Comparison of ENCODE assay signal across 28 cellular contexts in the genomic region with DNA sequence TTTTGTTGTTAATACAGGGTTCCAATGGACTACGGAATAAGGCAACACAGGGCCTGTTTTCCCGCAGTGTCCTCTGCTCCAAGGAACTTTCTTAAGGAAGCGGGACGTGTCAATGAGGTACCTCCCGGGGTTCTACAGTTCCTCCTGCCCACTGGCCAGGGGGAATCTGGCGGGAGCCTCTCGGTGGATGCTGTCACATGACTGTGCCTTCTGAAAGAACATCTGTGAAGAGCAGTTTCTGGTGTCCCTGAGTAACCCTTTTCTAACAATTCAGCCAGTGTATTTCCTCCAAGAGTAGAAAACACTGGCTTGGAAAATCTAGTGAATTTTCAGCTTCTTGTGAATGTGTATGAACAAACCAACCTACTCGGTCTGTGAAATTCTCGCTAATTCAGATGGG. TPM values are rescaled to one million over a fixed set of nuclear protein-coding genes. Genes with fewer than 3 reads are reported as not detected.
DNase-seq lines count a peak whose midpoint lies in the region; ATAC-seq and TF ChIP-seq lines count a peak whose summit lies in the region.
"Had no signal": no experiment of that assay in that cellular context is flagged by ENCODE, and none has a peak within 500 bp of the region (broad histone marks: within the 10 kb centered on the region; RNA-seq: fewer than 3 reads in every experiment).

No MANE protein-coding gene starts in this region.

- H3K27me3 ChIP-seq in neuronal stem cell (ENCODE audit: control insufficient read depth in 3 of 3, insufficient read depth in 3 of 3, low read depth in 1 of 3, low read length in 3 of 3) (no peaks in the 10 kb centered on the region), gastroesophageal sphincter (no peaks in the 10 kb centered on the region)
- H3K27me3 ChIP-seq: BLaER1 treated with 17β-estradiol and CSF1 and Interleukin-3, amounts not matched to agents 10 nM and 100 nM; esophagus muscularis mucosa; hepatocyte; testis had no signal

- no peak overlapping the region for H2BK120ac ChIP-seq in neuronal stem cell (ENCODE audit: low read depth, low read length)

- no peak for TF ChIP-seq CTCF in gastroesophageal sphincter (IDR thresholded peaks at IDR 0.05)

- DNase-seq in amygdala (lab: John Stamatoyannopoulos, UW) (peak in 52 of 56 donors; percentile 10 to 82 (median 58)), globus pallidus (ENCODE audit: low spot score) (peak; percentile 93), neuronal stem cell (ENCODE audit: low spot score) (no peak), NOMO-1 (lab: John Stamatoyannopoulos, UW; ENCODE audit: unreplicated experiment in 2 of 2) (no peak)
- DNase-seq in activated CD4-positive, CD25-positive, alpha-beta regulatory T cell treated with anti-CD3 and anti-CD28 coated beads, Interleukin-2, amount 50 U/mL, for 72 hours, result no peak
- DNase-seq: activated CD4-positive, alpha-beta T cell treated with anti-CD3 and anti-CD28 coated beads for 4 hours; activated naive CD8-positive, alpha-beta T cell treated with anti-CD3 and anti-CD28 coated beads for 36 hours; COR-L47; dermis blood vessel endothelial cell; foreskin fibroblast; GDM1; Kasumi-1; mesenchymal stem cell; NCI-H1436 treated with DMSO at 0.1 percent for 48 hours; NCI-H2081 treated with DMSO at 0.1 percent for 48 hours; NCI-H345; NCI-H69; Right ventricle myocardium superior; stimulated activated CD4-positive, alpha-beta T cell treated with anti-CD3 and anti-CD28 coated beads, Interleukin-4, amount 100 ng/mL, for 4 hours; testis had no signal

- no peak overlapping the region for H3K18ac ChIP-seq in neuronal stem cell (ENCODE audit: low read length)

- no peak overlapping the region for H3K9ac ChIP-seq in neuronal stem cell (ENCODE audit: low read depth, low read length, poor library complexity)
- H3K9ac ChIP-seq: BLaER1 treated with 17β-estradiol and CSF1 and Interleukin-3, amounts not matched to agents 10 nM and 100 nM had no signal

- H4K91ac ChIP-seq in neuronal stem cell (ENCODE audit: low read depth, low read length, poor library complexity), result no peak overlapping the region

- H3K4me2 ChIP-seq in neuronal stem cell (ENCODE audit: insufficient read depth, low read length, poor library complexity, severe bottlenecking), result no peak overlapping the region
- H3K4me2 ChIP-seq: BLaER1 treated with 17β-estradiol and CSF1 and Interleukin-3, amounts not matched to agents 10 nM and 100 nM; hepatocyte had no signal

- no CpG with 5 or more reads among the region's 9 CpGs for WGBS in neuronal stem cell (ENCODE audit: extremely low coverage in 2 of 2, insufficient read length in 2 of 2, insufficient replicate concordance in 1 of 2), 2 donors
- WGBS in gastroesophageal sphincter (ENCODE audit: low coverage in 1 of 2), 2 donors, result 73 to 92% methylated on average over 3 to 9 of the region's 9 CpGs

- no peaks in the 10 kb centered on the region for H3K36me3 ChIP-seq in neuronal stem cell (replicated peaks in 1 of 2; ENCODE audit: control insufficient read depth in 2 of 2, insufficient read depth in 2 of 2, low read length in 2 of 2)
- peaks cover 0 to 10% of the 10 kb centered on the region in 2 donors for H3K36me3 ChIP-seq in gastroesophageal sphincter
- H3K36me3 ChIP-seq: BLaER1 treated with 17β-estradiol and CSF1 and Interleukin-3, amounts not matched to agents 10 nM and 100 nM had no signal

- no peak overlapping the region for H4K8ac ChIP-seq in neuronal stem cell (ENCODE audit: low read depth, low read length)

- no peak overlapping the region for H2BK5ac ChIP-seq in neuronal stem cell (ENCODE audit: low read length)

- no peak overlapping the region for H2BK15ac ChIP-seq in neuronal stem cell (ENCODE audit: low read length)

- H3K23ac ChIP-seq in neuronal stem cell (ENCODE audit: low read depth, low read length, poor library complexity), result no peak overlapping the region

- no peak for TF ChIP-seq POLR2A in gastroesophageal sphincter (IDR thresholded peaks at IDR 0.05)

- H3K27ac ChIP-seq in neuronal stem cell (replicated peaks; ENCODE audit: low read length), result no peak overlapping the region
- peak overlapping the region; percentile 85 for H3K27ac ChIP-seq in temporal lobe (ENCODE audit: low read depth, low read length)
- peak overlapping the region in 1 of 4 donors; percentile 5 for H3K27ac ChIP-seq in gastroesophageal sphincter
- H3K27ac ChIP-seq: BLaER1 treated with 17β-estradiol and CSF1 and Interleukin-3, amounts not matched to agents 10 nM and 100 nM; hepatocyte; testis had no signal

- H3K4ac ChIP-seq in neuronal stem cell (ENCODE audit: low read length), result no peak overlapping the region

- peak overlapping the region; percentile 66 for H2AFZ ChIP-seq in neuronal stem cell (ENCODE audit: low read length)
- H2AFZ ChIP-seq: hepatocyte had no signal

- H3K4me3 ChIP-seq in neuronal stem cell (ENCODE audit: low read length in 2 of 2) (no peak overlapping the region), gastroesophageal sphincter (no peak overlapping the region)
- H3K4me3 ChIP-seq: BLaER1 treated with 17β-estradiol and CSF1 and Interleukin-3, amounts not matched to agents 10 nM and 100 nM; esophagus muscularis mucosa; hepatocyte; testis had no signal

- no peak for TF ChIP-seq EP300 in gastroesophageal sphincter (IDR thresholded peaks at IDR 0.05)

- H3K79me1 ChIP-seq in neuronal stem cell (ENCODE audit: low read depth, low read length), result no peaks in the 10 kb centered on the region

- ATAC-seq in HG03135 (IDR thresholded peaks at IDR 0.05; ENCODE audit: unreplicated experiment) (no peak), gastroesophageal sphincter (no peak)
- ATAC-seq: HCT116, left lobe of liver had no signal

- H2BK12ac ChIP-seq in neuronal stem cell (ENCODE audit: low read length), result no peak overlapping the region

- peaks cover 0 to 7% of the 10 kb centered on the region in 2 donors for H3K4me1 ChIP-seq in neuronal stem cell (ENCODE audit: control insufficient read depth in 2 of 2, insufficient read depth in 1 of 2, low read depth in 1 of 2, low read length in 2 of 2)
- no peaks in the 10 kb centered on the region for H3K4me1 ChIP-seq in gastroesophageal sphincter
- H3K4me1 ChIP-seq: esophagus muscularis mucosa, testis had no signal

- H3K14ac ChIP-seq in neuronal stem cell (ENCODE audit: low read length), result no peak overlapping the region

- no peak overlapping the region for H2AK5ac ChIP-seq in neuronal stem cell (ENCODE audit: low read depth, low read length)

- no peaks in the 10 kb centered on the region for H3K9me3 ChIP-seq in neuronal stem cell (replicated peaks in 1 of 2; ENCODE audit: control insufficient read depth in 2 of 2, insufficient read depth in 1 of 2, low read depth in 1 of 2, low read length in 2 of 2)
- H3K9me3 ChIP-seq in gastroesophageal sphincter, result no peaks in the 10 kb centered on the region
- H3K9me3 ChIP-seq: BLaER1 treated with 17β-estradiol and CSF1 and Interleukin-3, amounts not matched to agents 10 nM and 100 nM; esophagus muscularis mucosa; testis had no signal

RNA-seq across cellular contexts. Expression of a gene that starts 32.7 kb away (rescaled TPM):
- polyA plus RNA-seq in neuronal stem cell (2013, experiment 1 of 2), result 4.8 TPM
- polyA plus RNA-seq in neuronal stem cell (2013, experiment 2 of 2), result 5.2 TPM
- total RNA-seq in temporal lobe (10.8 TPM), gastroesophageal sphincter (1 to 10 TPM; 5.5 to 9.3 (median 8.3) TPM)

Comparison
In these comparisons a context has a peak if more than half of its experiments do, and no peak if none do; other contexts are left out.
1. DNase-seq: peak in amygdala (52 of 56) and globus pallidus (single experiment); none in neuronal stem cell (single experiment), activated CD4-positive, CD25-positive, alpha-beta regulatory T cell treated with anti-CD3 and anti-CD28 coated beads, Interleukin-2, amount 50 U/mL, for 72 hours (single experiment) and NOMO-1 (0 of 2).